In genomic region chr12:14443531-14443930, GRCh38 we compare ENCODE assay signal across 15 cellular contexts.
DNase-seq lines count a peak whose midpoint lies in the region; ATAC-seq and TF ChIP-seq lines count a peak whose summit lies in the region.
"Had no signal": no experiment of that assay in that cellular context is flagged by ENCODE, and none has a peak within 500 bp of the region (broad histone marks: within the 10 kb centered on the region; RNA-seq: fewer than 3 reads in every experiment).

No MANE protein-coding gene starts in this region.

- H3K9me3 Mint-ChIP-seq in activated CD4-positive, alpha-beta T cell treated with anti-CD3 and anti-CD28 coated beads, Interleukin-2, amount 10 ng/mL, durations not matched to agents 7 days and 5 days = peaks cover 17% of the 10 kb centered on the region
- H3K9me3 Mint-ChIP-seq in type B pancreatic cell = no peaks in the 10 kb centered on the region

- H3K4me1 ChIP-seq in right cardiac atrium (ENCODE audit: control insufficient read depth, insufficient read depth, low read length) = peaks cover 2% of the 10 kb centered on the region
- H3K4me1 ChIP-seq in suprapubic skin = peaks cover 10% of the 10 kb centered on the region
- peaks cover 0 to 25% (median 12%) of the 10 kb centered on the region in 4 donors for H3K4me1 ChIP-seq in stomach
- H3K4me1 ChIP-seq: SJCRH30 had no signal

- CTCF ChIA-PET in activated CD4-positive, alpha-beta T cell treated with anti-CD3 and anti-CD28 coated beads, Interleukin-2, amount 10 ng/mL, durations not matched to agents 7 days and 5 days (lab: Charles Lee) = interaction anchor here (1.5 to 3.0 kb wide), 2 partner anchors 8 to 10 kb away, joined by 4 to 9 read pairs; no protein-coding TSS in a partner anchor

- TF ChIP-seq CTCF in cardiac fibroblast (IDR thresholded peaks at IDR 0.05; ENCODE audit: low read depth, low read length) (no peak), suprapubic skin (IDR thresholded peaks at IDR 0.05) (no peak), stomach (IDR thresholded peaks at IDR 0.05) (no peak), type B pancreatic cell (conservative IDR thresholded peaks at IDR 0.05) (no peak)

- DNase-seq in NOMO-1 (lab: John Stamatoyannopoulos, UW; ENCODE audit: unreplicated experiment in 2 of 2) (peak; percentile 6 to 35), NOMO-1 treated with dmso at 0.1 percent for 144 hours (lab: John Stamatoyannopoulos, UW; ENCODE audit: unreplicated experiment) (no peak), cardiac fibroblast (ENCODE audit: low read depth in 2 of 2) (peak; percentile 38 to 66), right cardiac atrium (no peak), suprapubic skin (ENCODE audit: low spot score in 2 of 2) (no peak), stomach (no peak), type B pancreatic cell (ENCODE audit: extremely low spot score, unreplicated experiment) (no peak)
- no peak for DNase-seq in activated CD4-positive, alpha-beta T cell treated with anti-CD3 and anti-CD28 coated beads, Interleukin-2, amount 10 ng/mL, durations not matched to agents 7 days and 5 days
- DNase-seq: DMS53; NCI-H524; SJCRH30; stimulated activated CD4-positive, alpha-beta T cell treated with anti-CD3 and anti-CD28 coated beads, Interleukin-15, amount 100 ng/mL, for 24 hours had no signal

- H3K27me3 Mint-ChIP-seq in activated CD4-positive, alpha-beta T cell treated with anti-CD3 and anti-CD28 coated beads, Interleukin-2, amount 10 ng/mL, durations not matched to agents 7 days and 5 days = no peaks in the 10 kb centered on the region
- H3K27me3 Mint-ChIP-seq in type B pancreatic cell = no peaks in the 10 kb centered on the region

- H3K36me3 Mint-ChIP-seq in activated CD4-positive, alpha-beta T cell treated with anti-CD3 and anti-CD28 coated beads, Interleukin-2, amount 10 ng/mL, durations not matched to agents 7 days and 5 days (ENCODE audit: low read depth) = peaks cover 79% of the 10 kb centered on the region
- H3K36me3 Mint-ChIP-seq in type B pancreatic cell = peaks cover 59% of the 10 kb centered on the region

- H3K9me3 ChIP-seq in right cardiac atrium (ENCODE audit: control insufficient read depth, low read length) (no peaks in the 10 kb centered on the region), suprapubic skin (no peaks in the 10 kb centered on the region), stomach (no peaks in the 10 kb centered on the region)
- H3K9me3 ChIP-seq: SJCRH30 had no signal

- H3K4me1 Mint-ChIP-seq in activated CD4-positive, alpha-beta T cell treated with anti-CD3 and anti-CD28 coated beads, Interleukin-2, amount 10 ng/mL, durations not matched to agents 7 days and 5 days = peaks cover 2% of the 10 kb centered on the region
- H3K4me1 Mint-ChIP-seq in type B pancreatic cell (ENCODE audit: unreplicated experiment) = no peaks in the 10 kb centered on the region

- POLR2A ChIA-PET in activated CD4-positive, alpha-beta T cell treated with anti-CD3 and anti-CD28 coated beads, Interleukin-2, amount 10 ng/mL, durations not matched to agents 7 days and 5 days (lab: Charles Lee) = no interaction called here

- H3K4me3 ChIP-seq in cardiac fibroblast (replicated peaks in 1 of 2; ENCODE audit: low read depth in 2 of 2, low read length in 2 of 2) (no peak overlapping the region), right cardiac atrium (ENCODE audit: low read length) (no peak overlapping the region), suprapubic skin (no peak overlapping the region), stomach (no peak overlapping the region)
- H3K4me3 ChIP-seq: SJCRH30 had no signal

- H3K27ac Mint-ChIP-seq in activated CD4-positive, alpha-beta T cell treated with anti-CD3 and anti-CD28 coated beads, Interleukin-2, amount 10 ng/mL, durations not matched to agents 7 days and 5 days = no peak overlapping the region
- no peak overlapping the region for H3K27ac Mint-ChIP-seq in type B pancreatic cell
- H3K27ac Mint-ChIP-seq: activated T-helper 2 cell treated with anti-CD3 and anti-CD28 coated beads, Interferon-gamma antibody, Interleukin-2, Interleukin-4, amounts not matched to agents 10 μg/mL and 5 μg/mL and 100 μg/mL, durations not matched to agents 14 hours and 24 hours and 36 hours had no signal

- H3K27me3 ChIP-seq in right cardiac atrium (ENCODE audit: control insufficient read depth, insufficient read depth) (no peaks in the 10 kb centered on the region), suprapubic skin (no peaks in the 10 kb centered on the region), stomach (no peaks in the 10 kb centered on the region)
- H3K27me3 ChIP-seq: SJCRH30 had no signal

- intact Hi-C loops in right cardiac atrium (cut with DNase I) = no loop called here
- intact Hi-C loops in stomach (cut with DNase I; ENCODE audit: low total_unique reads) = no loop called here

- H3K27ac ChIP-seq in right cardiac atrium (ENCODE audit: low read length) (no peak overlapping the region), suprapubic skin (peak overlapping the region; percentile 79), stomach (peak overlapping the region in 2 of 5 donors; percentile 22 to 56)
- H3K27ac ChIP-seq: 22Rv1, SJCRH30 had no signal

- TF ChIP-seq EP300 in suprapubic skin (IDR thresholded peaks at IDR 0.05) (no peak), stomach (IDR thresholded peaks at IDR 0.05) (no peak)

- peak; percentile 55 to 69 for ATAC-seq in right cardiac atrium
- ATAC-seq: activated CD4-positive, CD25-positive, alpha-beta regulatory T cell treated with anti-CD3 and anti-CD28 coated beads, Interleukin-2, amount 50 U/mL, for 24 hours had no signal

- TF ChIP-seq POLR2A in suprapubic skin (IDR thresholded peaks at IDR 0.05) = no peak
- no peak for TF ChIP-seq POLR2A in stomach (IDR thresholded peaks at IDR 0.05)

- no peak overlapping the region for H3K4me3 Mint-ChIP-seq in activated CD4-positive, alpha-beta T cell treated with anti-CD3 and anti-CD28 coated beads, Interleukin-2, amount 10 ng/mL, durations not matched to agents 7 days and 5 days
- H3K4me3 Mint-ChIP-seq in type B pancreatic cell = no peak overlapping the region

- H3K36me3 ChIP-seq in suprapubic skin (peaks cover 50% of the 10 kb centered on the region), stomach (peaks cover 7 to 73% (median 69%) of the 10 kb centered on the region in 4 donors)

Comparison
In these comparisons a context has a peak if more than half of its experiments do, and no peak if none do; other contexts are left out.
1. DNase-seq: peak in NOMO-1 (2 of 2) and cardiac fibroblast (2 of 2); none in NOMO-1 treated with dmso at 0.1 percent for 144 hours (single experiment), right cardiac atrium (0 of 3), suprapubic skin (0 of 2), stomach (single experiment), activated CD4-positive, alpha-beta T cell treated with anti-CD3 and anti-CD28 coated beads, Interleukin-2, amount 10 ng/mL, durations not matched to agents 7 days and 5 days (single experiment) and type B pancreatic cell (single experiment).